ENCODE assay signal across 1 cellular context in genomic region chr6:13256614-13257013, GRCh38.
A peak's percentile ranks its signal among the peaks of the same experiment; 100 is the strongest.
TF ChIP-seq lines count a peak whose summit lies in the region.

No MANE protein-coding gene starts in this region.

TF ChIP-seq in K562, 482 proteins besides CTCF, POLR2A, EP300 and RAD21 (continued from another document and continues in another):
- TF ChIP-seq TFE3 (CRISPR knock-in tag; IDR thresholded peaks at IDR 0.05) (no peak), ATF4 (CRISPR knock-in tag; IDR thresholded peaks at IDR 0.05) (peak; percentile 81; the same call in 1 of the 2 replicates), E4F1 (CRISPR knock-in tag; IDR thresholded peaks at IDR 0.05; ENCODE audit: borderline replicate concordance) (no peak), KLF16 (IDR thresholded peaks at IDR 0.05) (no peak), ZKSCAN8 (CRISPR knock-in tag; IDR thresholded peaks at IDR 0.05) (peak; percentile 53; the same call in 1 of the 2 replicates), ZNF217 (CRISPR knock-in tag; IDR thresholded peaks at IDR 0.05) (no peak), RERE (CRISPR knock-in tag; IDR thresholded peaks at IDR 0.05; ENCODE audit: borderline replicate concordance) (no peak), FOXK1 (CRISPR knock-in tag; IDR thresholded peaks at IDR 0.05; ENCODE audit: borderline replicate concordance) (no peak), ZNF609 (CRISPR knock-in tag; IDR thresholded peaks at IDR 0.05; ENCODE audit: borderline replicate concordance) (no peak), ZNF41 (CRISPR knock-in tag; conservative IDR thresholded peaks at IDR 0.05) (no peak), HOMEZ (CRISPR knock-in tag; IDR thresholded peaks at IDR 0.05) (no peak), ZNF175 (CRISPR knock-in tag; IDR thresholded peaks at IDR 0.05; ENCODE audit: low read depth) (0 out of 2 replicates have a peak, but pooled peaks have one; percentile 54), ZNF277 (CRISPR knock-in tag; IDR thresholded peaks at IDR 0.05; ENCODE audit: borderline replicate concordance) (no peak), U2AF2 (optimal IDR thresholded peaks at IDR 0.05; ENCODE audit: low read depth, low read length) (no peak), OTX1 (CRISPR knock-in tag; IDR thresholded peaks at IDR 0.05) (no peak), CEBPB (tag; IDR thresholded peaks at IDR 0.05) (peak; percentile 89), STAT6 (CRISPR knock-in tag; IDR thresholded peaks at IDR 0.05) (no peak), NFATC3 (IDR thresholded peaks at IDR 0.05) (no peak), NCOR1 (IDR thresholded peaks at IDR 0.05) (no peak), EZH2 (IDR thresholded peaks at IDR 0.05; ENCODE audit: borderline replicate concordance, low read depth, low read length) (no peak), ESRRA (IDR thresholded peaks at IDR 0.05; ENCODE audit: borderline replicate concordance, low read depth) (no peak), KAT2B (IDR thresholded peaks at IDR 0.05; ENCODE audit: low read depth, low read length) (no peak), ZC3H8 (IDR thresholded peaks at IDR 0.05) (no peak), RBM14 (IDR thresholded peaks at IDR 0.05; ENCODE audit: borderline replicate concordance, insufficient read depth, low read depth, low read length) (no peak), ZNF445 (CRISPR knock-in tag; IDR thresholded peaks at IDR 0.05; ENCODE audit: low read depth) (no peak), JUNB (CRISPR knock-in tag; conservative IDR thresholded peaks at IDR 0.05) (no peak), PCBP2 (IDR thresholded peaks at IDR 0.05; ENCODE audit: low read depth, low read length, poor library complexity, severe bottlenecking) (no peak), MTA1 (IDR thresholded peaks at IDR 0.05; ENCODE audit: borderline replicate concordance) (peak; percentile 44; the same call in 1 of the 2 replicates), BCLAF1 (IDR thresholded peaks at IDR 0.05; ENCODE audit: borderline replicate concordance in 1 of 2, control insufficient read depth in 1 of 2, low read depth in 2 of 2, low read length in 1 of 2) (no peak), TEAD2 (tag; IDR thresholded peaks at IDR 0.05) (no peak), PML (IDR thresholded peaks at IDR 0.05; ENCODE audit: low read length) (no peak), TARDBP (IDR thresholded peaks at IDR 0.05) (no peak)
